8 cellular contexts compared by ENCODE assay signal in the genomic region with DNA sequence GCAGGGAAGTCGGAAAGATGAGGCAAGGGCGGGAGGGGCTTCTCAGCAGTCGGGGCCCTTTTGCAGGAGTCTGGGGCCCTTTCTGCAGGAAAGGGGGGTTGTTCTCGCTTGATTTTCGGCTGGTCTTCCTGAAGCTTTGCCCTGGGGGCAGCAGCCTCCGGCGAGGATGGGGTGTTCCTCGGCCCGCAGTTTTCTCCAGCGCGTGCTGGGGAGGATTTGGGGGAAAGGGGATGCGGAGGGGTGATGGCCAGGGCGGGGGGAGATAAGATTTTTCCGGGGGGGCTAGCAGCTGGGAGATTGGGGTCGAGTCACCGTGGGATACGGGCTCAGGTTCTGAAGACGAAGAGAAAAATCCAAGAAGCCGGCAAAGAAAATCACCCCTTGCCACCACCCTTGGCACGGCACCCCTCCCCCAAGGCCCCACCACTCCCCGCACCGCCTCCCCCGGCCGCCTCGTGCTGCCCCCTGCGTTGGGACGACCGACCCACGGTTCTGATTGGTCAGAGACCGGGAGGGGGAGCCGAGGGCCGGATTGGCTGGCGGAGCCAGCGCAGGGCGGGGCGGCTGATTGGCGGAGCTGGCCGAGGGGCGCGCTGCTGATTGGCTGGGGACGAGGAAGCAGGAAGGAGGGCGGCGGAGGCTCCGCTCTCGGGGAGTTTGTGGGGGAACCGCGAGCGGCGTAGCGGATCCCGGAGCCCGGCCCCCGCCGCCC. TPM values are rescaled to one million over a fixed set of nuclear protein-coding genes. Genes with fewer than 3 reads are reported as not detected.
A peak's percentile ranks its signal among the peaks of the same experiment; 100 is the strongest.
DNase-seq lines count a peak whose midpoint lies in the region; ATAC-seq lines count a peak whose summit lies in the region.

A gene (plus strand): TSS at position 654 of the 712 bp plus-strand sequence. CDS start 17,512 bp downstream, outside the sequence.

- H3K4me3 ChIP-seq in right cardiac atrium (ENCODE audit: low read length) (peak within 1 kb of the TSS; percentile 98), aorta (ENCODE audit: low read length in 2 of 2) (peak within 1 kb of the TSS; percentile 91 to 97)

- no peaks in the 10 kb centered on the region for H3K36me3 ChIP-seq in aorta (ENCODE audit: control insufficient read depth in 1 of 2, insufficient read depth in 2 of 2, low read length in 1 of 2)

- H3K4me1 ChIP-seq in right cardiac atrium (ENCODE audit: control insufficient read depth, insufficient read depth, low read length) (peaks cover 10% of the 10 kb centered on the region), aorta (ENCODE audit: control insufficient read depth in 1 of 2, insufficient read depth in 2 of 2, low read length in 2 of 2) (peaks cover 0 to 2% of the 10 kb centered on the region in 2 donors)

- H3K27ac ChIP-seq in right cardiac atrium (ENCODE audit: low read length) = peak within 1 kb of the TSS; percentile 53
- peak within 1 kb of the TSS in 1 of 2 donors; percentile 6 for H3K27ac ChIP-seq in aorta (ENCODE audit: low read depth in 1 of 2, low read length in 2 of 2)

- intact Hi-C loops in right cardiac atrium (cut with DNase I) = loop anchor here in 1 of 4 donors (10.0 kb wide), 1 partner anchor 64 kb away; no protein-coding TSS in a partner anchor
- intact Hi-C loops in aorta (cut with DNase I) = loop anchor here in 1 of 2 donors (5.0 to 10.0 kb wide), 2 partner anchors 67 to 124 kb away; a partner anchor contains a TSS

- WGBS in right cardiac atrium = under 1% methylated on average over 54 of the region's 54 CpGs
- WGBS in aorta, 2 donors = 0% methylated on average over 38 to 54 of the region's 54 CpGs

- H3K27me3 ChIP-seq in right cardiac atrium (ENCODE audit: control insufficient read depth, insufficient read depth) = no peaks in the 10 kb centered on the region
- no peaks in the 10 kb centered on the region for H3K27me3 ChIP-seq in aorta (ENCODE audit: control insufficient read depth in 1 of 2, insufficient read depth in 2 of 2, low read length in 1 of 2)

- ATAC-seq in GM18498 (IDR thresholded peaks at IDR 0.05; ENCODE audit: unreplicated experiment) = peak; percentile 90
- ATAC-seq in HG02938 (IDR thresholded peaks at IDR 0.05; ENCODE audit: unreplicated experiment) = peak; percentile 83
- peak; percentile 94 for ATAC-seq in right cardiac atrium
- peak; percentile 94 for ATAC-seq in aorta (ENCODE audit: low FRiP score)

- H3K9me3 ChIP-seq in right cardiac atrium (ENCODE audit: control insufficient read depth, low read length) (no peaks in the 10 kb centered on the region), aorta (ENCODE audit: control insufficient read depth, low read length) (no peaks in the 10 kb centered on the region)

- DNase-seq in NCI-H187 (lab: John Stamatoyannopoulos, UW) = peak; percentile 47 to 78
- DNase-seq in T-helper 2 cell = peak; percentile 91 to 96 (median 93)
- DNase-seq in anterior cingulate cortex (lab: John Stamatoyannopoulos, UW) = peak; percentile 79 to 99 (median 96)
- DNase-seq in right cardiac atrium = peak; percentile 98 to 99 (median 99)
- DNase-seq in putamen (ENCODE audit: low spot score) = peak; percentile 95
- peak; percentile 98 to 99 for DNase-seq in aorta

RNA-seq across cellular contexts. Expression of the gene that starts here (rescaled TPM):
- 10 to 100 TPM; 15.4 to 17.8 (median 16.9) TPM for total RNA-seq in right cardiac atrium
- polyA plus RNA-seq in right cardiac atrium = 11.6 TPM
- 10 to 100 TPM; 17.5 to 21.2 TPM for total RNA-seq in aorta
- polyA plus RNA-seq in aorta = 1 to 10 TPM; 4.8 to 9.4 TPM
